10 cellular contexts compared by ENCODE assay signal in the genomic region with DNA sequence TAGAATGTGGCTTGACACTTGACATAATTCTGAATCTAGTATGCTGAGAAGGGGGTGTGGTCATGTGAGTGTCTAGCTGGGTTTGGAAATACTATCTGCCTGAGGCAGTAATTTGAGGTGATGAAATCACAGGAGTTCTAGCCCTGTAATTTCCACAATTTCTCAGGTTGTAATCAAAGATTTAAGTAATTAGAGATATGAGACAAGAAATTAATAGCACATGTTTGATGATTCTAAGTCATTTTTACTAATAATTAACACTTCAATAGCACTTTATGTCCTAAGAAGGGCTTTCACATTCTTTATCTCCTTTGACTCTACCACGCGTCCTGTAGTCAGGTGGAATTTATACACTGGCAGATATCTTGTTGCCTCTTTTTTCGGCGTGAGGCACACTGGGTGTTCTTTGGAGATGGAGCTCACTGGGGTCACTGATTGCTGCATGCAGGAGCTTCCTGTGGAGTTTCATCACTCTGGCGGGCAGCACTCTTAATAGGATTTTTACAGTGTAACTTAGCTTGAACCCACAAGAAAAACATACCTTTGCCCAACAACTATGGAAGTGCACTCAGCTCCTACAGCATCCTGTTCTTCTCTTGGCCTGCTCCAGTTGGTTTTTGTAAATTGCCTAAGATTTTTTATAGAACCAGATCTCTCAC. TPM values are rescaled to one million over a fixed set of nuclear protein-coding genes. Genes with fewer than 3 reads are reported as not detected.
DNase-seq lines count a peak whose midpoint lies in the region; ATAC-seq and TF ChIP-seq lines count a peak whose summit lies in the region.
"Had no signal": no experiment of that assay in that cellular context is flagged by ENCODE, and none has a peak within 500 bp of the region (broad histone marks: within the 10 kb centered on the region; RNA-seq: fewer than 3 reads in every experiment).

No MANE protein-coding gene starts in this region.

- in situ Hi-C loops in G401 (cut with HindIII; ENCODE audit: low sequenced_read_pairs), result no loop called here

- H3K9me3 ChIP-seq in A673 (ENCODE audit: low read depth, low read length, poor library complexity, severe bottlenecking), result no peaks in the 10 kb centered on the region
- no peaks in the 10 kb centered on the region for H3K9me3 ChIP-seq in neural progenitor cell (ENCODE audit: low read depth)
- H3K9me3 ChIP-seq: neutrophil had no signal

- H3K4me1 ChIP-seq in A673 (ENCODE audit: insufficient read depth, low read length, poor library complexity, severe bottlenecking) (peaks cover 76% of the 10 kb centered on the region), neural progenitor cell (peaks cover 31% of the 10 kb centered on the region)

- no peaks in the 10 kb centered on the region for H4K20me1 ChIP-seq in neural progenitor cell (ENCODE audit: low read depth)

- no peaks in the 10 kb centered on the region for H3K9me3 Mint-ChIP-seq in neural progenitor cell

- no peaks in the 10 kb centered on the region for H3K36me3 Mint-ChIP-seq in neural progenitor cell

- DNase-seq in A673 (ENCODE audit: low spot score) (peak; percentile 55), G401 (ENCODE audit: low spot score) (peak; percentile 55), SW 1271 (lab: John Stamatoyannopoulos, UW) (peak; percentile 88 to 95), foreskin fibroblast (peak; percentile 88 to 93), NCI-H446 (lab: John Stamatoyannopoulos, UW) (no peak), neural progenitor cell (ENCODE audit: low spot score) (no peak)
- DNase-seq: substantia nigra had no signal

- H2AFZ ChIP-seq in neural progenitor cell (replicated peaks), result no peak overlapping the region

- CTCF ChIA-PET in A673 (lab: Charles Lee), result interaction anchor here (0.6 to 1.0 kb wide), 2 partner anchors 13 to 315 kb away, joined by 3 to 4 read pairs; no protein-coding TSS in a partner anchor

- H3K36me3 ChIP-seq in A673 (ENCODE audit: insufficient read depth, low read length, poor library complexity, severe bottlenecking) (no peaks in the 10 kb centered on the region), neural progenitor cell (no peaks in the 10 kb centered on the region)
- H3K36me3 ChIP-seq: neutrophil had no signal

- intact Hi-C loops in A673 (cut with micrococcal nuclease; ENCODE audit: unreplicated experiment), result loop anchor here (5.0 kb wide), 1 partner anchor 139 kb away; no protein-coding TSS in a partner anchor

- H3K27ac ChIP-seq in A673 (ENCODE audit: low read depth, low read length, poor library complexity, severe bottlenecking), result peak overlapping the region; percentile 60
- H3K27ac ChIP-seq in neural progenitor cell, result no peak overlapping the region
- H3K27ac ChIP-seq: neutrophil had no signal

- H3K9ac ChIP-seq in neural progenitor cell, result no peak overlapping the region

- TF ChIP-seq CTCF in A673 (conservative IDR thresholded peaks at IDR 0.05; ENCODE audit: low read depth, low read length) (no peak), foreskin fibroblast (IDR thresholded peaks at IDR 0.05; ENCODE audit: low read depth, low read length) (no peak), neural progenitor cell (IDR thresholded peaks at IDR 0.05) (no peak)

- POLR2A ChIA-PET in A673 (lab: Charles Lee; ENCODE audit: low non-redundant PET), result interaction anchor here (0.7 kb wide), 2 partner anchors 8 to 756 kb away, joined by 3 read pairs; no protein-coding TSS in a partner anchor

- H3K79me2 ChIP-seq in neural progenitor cell (ENCODE audit: low read depth), result no peaks in the 10 kb centered on the region

- peaks cover 32% of the 10 kb centered on the region for H3F3A ChIP-seq in neural progenitor cell (ENCODE audit: low read depth)

- no peak overlapping the region for H3K4me3 Mint-ChIP-seq in neural progenitor cell

- no peak overlapping the region for H3K4me2 ChIP-seq in neural progenitor cell

- no TSS peak for BruUV-seq in A673 (replicated peaks; lab: Mats Ljungman, UMichigan)

- peaks cover 37% of the 10 kb centered on the region for H3K4me1 Mint-ChIP-seq in neural progenitor cell

- H3K27me3 Mint-ChIP-seq in neural progenitor cell (ENCODE audit: insufficient read depth, low read depth), result peaks cover 5% of the 10 kb centered on the region

- H3K27ac Mint-ChIP-seq in neural progenitor cell, result no peak overlapping the region

- ATAC-seq in HG02763 (IDR thresholded peaks at IDR 0.05; ENCODE audit: unreplicated experiment) (no peak), GM18868 (IDR thresholded peaks at IDR 0.05; ENCODE audit: unreplicated experiment) (no peak)

- H3K4me3 ChIP-seq in A673 (ENCODE audit: low read depth, low read length, poor library complexity, severe bottlenecking), result no peak overlapping the region
- H3K4me3 ChIP-seq in foreskin fibroblast (ENCODE audit: low read depth in 1 of 2, low read length in 2 of 2), result no peak overlapping the region
- no peak overlapping the region for H3K4me3 ChIP-seq in neural progenitor cell

- H3K27me3 ChIP-seq in A673 (replicated peaks; ENCODE audit: insufficient read depth, low read depth, low read length, poor library complexity) (no peaks in the 10 kb centered on the region), neural progenitor cell (peaks cover 43% of the 10 kb centered on the region)

RNA-seq across cellular contexts. Expression of a gene that starts 3.3 kb away (rescaled TPM):
- 10.9 and 16.7 TPM in 2 replicates for total RNA-seq in A673 (2021)
- total RNA-seq in G401 (2014; rRNA removed; shearing (Covaris generic)), result 155 and 186 TPM in 2 replicates
- 1.6 and 1.7 TPM in 2 replicates for total RNA-seq in neural progenitor cell (ENCODE audit: low replicate concordance)

RNA-seq across cellular contexts. Expression of a gene that starts 3.7 kb away (rescaled TPM):
- total RNA-seq in A673 (2021) (2.1 and 3.1 TPM in 2 replicates), neural progenitor cell (ENCODE audit: low replicate concordance) (0.25 and 3.1 TPM in 2 replicates)
- 9.2 and 9.5 TPM in 2 replicates for total RNA-seq in G401 (2014; rRNA removed; shearing (Covaris generic))

Comparison
In these comparisons a context has a peak if more than half of its experiments do, and no peak if none do; other contexts are left out.
1. DNase-seq: peak in A673 (single experiment), G401 (single experiment), SW 1271 (2 of 2) and foreskin fibroblast (2 of 2); none in NCI-H446 (0 of 2) and neural progenitor cell (single experiment).